Comparison of ENCODE assay signal across 28 cellular contexts in genomic region chr9:132609184-132609583, GRCh38. TPM values are rescaled to one million over a fixed set of nuclear protein-coding genes. Genes with fewer than 3 reads are reported as not detected.
"Had no signal": no experiment of that assay in that cellular context is flagged by ENCODE, and none has a peak within 500 bp of the region (broad histone marks: within the 10 kb centered on the region; RNA-seq: fewer than 3 reads in every experiment).

No MANE protein-coding gene starts in this region.

- ATAC-seq: activated CD4-positive, CD25-positive, alpha-beta regulatory T cell treated with anti-CD3 and anti-CD28 coated beads, Interleukin-2, amount 50 U/mL, for 24 hours; activated CD8-positive, alpha-beta memory T cell treated with anti-CD3 and anti-CD28 coated beads, Interleukin-2, amount 10 ng/mL, durations not matched to agents 7 days and 5 days; activated CD8-positive, alpha-beta T cell treated with anti-CD3 and anti-CD28 coated beads for 36 hours; effector memory CD8-positive, alpha-beta T cell; gastrocnemius medialis; heart left ventricle; left lobe of liver; lower lobe of right lung; naive thymus-derived CD8-positive, alpha-beta T cell; right lobe of liver had no signal

- H3K9ac ChIP-seq: parathyroid adenoma had no signal

- H3K4me1 ChIP-seq: adrenal gland, ascending aorta, esophagus muscularis mucosa, gastrocnemius medialis, heart left ventricle, lower lobe of right lung, parathyroid adenoma, right lobe of liver, tibial artery had no signal

- H3K4me3 Mint-ChIP-seq: activated CD4-positive, alpha-beta T cell treated with anti-CD3 and anti-CD28 coated beads, Interleukin-2, amount 10 ng/mL, durations not matched to agents 7 days and 5 days; activated CD8-positive, alpha-beta memory T cell treated with anti-CD3 and anti-CD28 coated beads, Interleukin-2, amount 10 ng/mL, durations not matched to agents 7 days and 5 days; activated CD8-positive, alpha-beta T cell treated with anti-CD3 and anti-CD28 coated beads for 36 hours; activated naive CD4-positive, alpha-beta T cell treated with anti-CD3 and anti-CD28 coated beads, Interleukin-2, amount 50 U/mL, for 24 hours; effector memory CD8-positive, alpha-beta T cell; naive thymus-derived CD8-positive, alpha-beta T cell; stimulated activated naive CD8-positive, alpha-beta T cell treated with anti-CD3 and anti-CD28 coated beads, Interleukin-15, Interleukin-2, amounts not matched to agents 100 ng/mL and 50 ng/mL, for 24 hours had no signal

- H3K9me3 Mint-ChIP-seq: activated CD4-positive, alpha-beta T cell treated with anti-CD3 and anti-CD28 coated beads, Interleukin-2, amount 10 ng/mL, durations not matched to agents 7 days and 5 days; activated CD8-positive, alpha-beta T cell treated with anti-CD3 and anti-CD28 coated beads for 36 hours; activated naive CD4-positive, alpha-beta T cell treated with anti-CD3 and anti-CD28 coated beads, Interleukin-2, amount 50 U/mL, for 24 hours; effector memory CD8-positive, alpha-beta T cell; naive thymus-derived CD8-positive, alpha-beta T cell; stimulated activated naive CD8-positive, alpha-beta T cell treated with anti-CD3 and anti-CD28 coated beads, Interleukin-15, Interleukin-2, amounts not matched to agents 100 ng/mL and 50 ng/mL, for 24 hours had no signal

- H3K27me3 ChIP-seq: adrenal gland, ascending aorta, esophagus muscularis mucosa, gastrocnemius medialis, heart left ventricle, neutrophil, right lobe of liver, tibial artery had no signal

- H3K79me2 ChIP-seq: parathyroid adenoma had no signal

- H3K27me3 Mint-ChIP-seq: activated CD4-positive, alpha-beta T cell treated with anti-CD3 and anti-CD28 coated beads, Interleukin-2, amount 10 ng/mL, durations not matched to agents 7 days and 5 days; activated CD8-positive, alpha-beta memory T cell treated with anti-CD3 and anti-CD28 coated beads, Interleukin-2, amount 10 ng/mL, durations not matched to agents 7 days and 5 days; activated CD8-positive, alpha-beta T cell treated with anti-CD3 and anti-CD28 coated beads for 36 hours; activated naive CD4-positive, alpha-beta T cell treated with anti-CD3 and anti-CD28 coated beads, Interleukin-2, amount 50 U/mL, for 24 hours; effector memory CD8-positive, alpha-beta T cell; naive thymus-derived CD8-positive, alpha-beta T cell; stimulated activated naive CD8-positive, alpha-beta T cell treated with anti-CD3 and anti-CD28 coated beads, Interleukin-15, Interleukin-2, amounts not matched to agents 100 ng/mL and 50 ng/mL, for 24 hours had no signal

- H3K4me3 ChIP-seq: adrenal gland, ascending aorta, esophagus muscularis mucosa, gastrocnemius medialis, heart left ventricle, lower lobe of right lung, right lobe of liver, skin epidermis, tibial artery had no signal

- H3K4me1 Mint-ChIP-seq: activated CD4-positive, alpha-beta T cell treated with anti-CD3 and anti-CD28 coated beads, Interleukin-2, amount 10 ng/mL, durations not matched to agents 7 days and 5 days; activated naive CD4-positive, alpha-beta T cell treated with anti-CD3 and anti-CD28 coated beads, Interleukin-2, amount 50 U/mL, for 24 hours; naive thymus-derived CD8-positive, alpha-beta T cell had no signal

- H2AFZ ChIP-seq: parathyroid adenoma had no signal

- H3K27ac Mint-ChIP-seq: activated CD4-positive, alpha-beta T cell treated with anti-CD3 and anti-CD28 coated beads, Interleukin-2, amount 10 ng/mL, durations not matched to agents 7 days and 5 days; activated CD8-positive, alpha-beta memory T cell treated with anti-CD3 and anti-CD28 coated beads, Interleukin-2, amount 10 ng/mL, durations not matched to agents 7 days and 5 days; activated CD8-positive, alpha-beta T cell treated with anti-CD3 and anti-CD28 coated beads for 36 hours; activated naive CD4-positive, alpha-beta T cell treated with anti-CD3 and anti-CD28 coated beads, Interleukin-2, amount 50 U/mL, for 24 hours; effector memory CD8-positive, alpha-beta T cell; naive thymus-derived CD8-positive, alpha-beta T cell; stimulated activated naive CD8-positive, alpha-beta T cell treated with anti-CD3 and anti-CD28 coated beads, Interleukin-15, Interleukin-2, amounts not matched to agents 100 ng/mL and 50 ng/mL, for 24 hours had no signal

- H3K27ac ChIP-seq: adrenal gland, ascending aorta, esophagus muscularis mucosa, gastrocnemius medialis, heart left ventricle, lower lobe of right lung, neutrophil, parathyroid adenoma, right lobe of liver, skin epidermis, tibial artery had no signal

- DNase-seq: activated CD4-positive, alpha-beta T cell treated with anti-CD3 and anti-CD28 coated beads, Interleukin-2, amount 10 ng/mL, durations not matched to agents 7 days and 5 days; activated CD8-positive, alpha-beta memory T cell treated with anti-CD3 and anti-CD28 coated beads, Interleukin-2, amount 10 ng/mL, durations not matched to agents 7 days and 5 days; activated CD8-positive, alpha-beta T cell treated with anti-CD3 and anti-CD28 coated beads for 36 hours; activated effector memory CD4-positive, alpha-beta T cell treated with anti-CD3 and anti-CD28 coated beads, Interleukin-2, amount 50 U/mL, for 16 hours; activated T-cell treated with anti-CD3 and anti-CD28 coated beads for 4 hours; adrenal gland; central memory CD4-positive, alpha-beta T cell; dermis blood vessel endothelial cell; effector memory CD8-positive, alpha-beta T cell; gastrocnemius medialis; heart left ventricle; kidney; lower lobe of right lung; naive thymus-derived CD8-positive, alpha-beta T cell; right lobe of liver; tibial artery had no signal

RNA-seq across cellular contexts. Expression of gene BARHL1, which starts 26.8 kb away (rescaled TPM):
- total RNA-seq: activated CD4-positive, alpha-beta T cell treated with anti-CD3 and anti-CD28 coated beads, Interleukin-2, amount 10 ng/mL, durations not matched to agents 7 days and 5 days; activated CD8-positive, alpha-beta memory T cell treated with anti-CD3 and anti-CD28 coated beads, Interleukin-2, amount 10 ng/mL, durations not matched to agents 7 days and 5 days; activated CD8-positive, alpha-beta T cell treated with anti-CD3 and anti-CD28 coated beads for 36 hours; adrenal gland; ascending aorta; dermis blood vessel endothelial cell; esophagus muscularis mucosa; gastrocnemius medialis; heart left ventricle; kidney; left lobe of liver; lower lobe of right lung; naive thymus-derived CD8-positive, alpha-beta T cell; pulmonary artery endothelial cell; right lobe of liver; T-helper 2 cell treated with Interferon-gamma antibody and Interleukin-4, amounts not matched to agents 100 ng/mL and 5 ng/mL, for 36 hours; urinary bladder had no signal
- polyA plus RNA-seq: adrenal gland; heart left ventricle; naive thymus-derived CD8-positive, alpha-beta T cell; urinary bladder had no signal
